ENCODE assay signal across 9 cellular contexts in the genomic region with DNA sequence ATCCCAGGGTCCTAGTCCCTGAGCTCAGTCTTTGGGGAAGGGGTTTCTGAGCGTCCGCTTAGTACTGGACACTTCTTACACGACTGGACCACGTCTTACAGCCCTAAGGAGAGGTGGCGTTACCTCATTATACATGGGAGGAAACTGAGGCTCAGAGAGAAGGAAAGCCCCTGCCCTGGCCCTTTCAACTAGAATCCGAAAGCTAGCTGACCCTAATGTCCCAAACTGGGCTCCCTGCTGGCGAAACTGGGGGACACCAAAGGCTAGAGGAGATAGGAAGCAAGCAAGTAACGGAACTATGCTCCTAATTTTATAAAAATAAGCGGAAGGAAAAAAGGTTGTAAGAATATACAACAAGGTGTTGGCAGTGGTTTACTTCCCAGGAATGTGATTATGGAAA. TPM values are rescaled to one million over a fixed set of nuclear protein-coding genes. Genes with fewer than 3 reads are reported as not detected.
DNase-seq lines count a peak whose midpoint lies in the region; ATAC-seq, FAIRE-seq and TF ChIP-seq lines count a peak whose summit lies in the region.
"Had no signal": no experiment of that assay in that cellular context is flagged by ENCODE, and none has a peak within 500 bp of the region (broad histone marks: within the 10 kb centered on the region; RNA-seq: fewer than 3 reads in every experiment).

No MANE protein-coding gene starts in this region.

- peak overlapping the region; percentile 67 for H3K4me2 ChIP-seq in astrocyte (ENCODE audit: low read length)
- peak overlapping the region; percentile 45 for H3K4me2 ChIP-seq in mesendoderm (ENCODE audit: low read length)

- no CpG with 5 or more reads among the region's 9 CpGs for WGBS in mesendoderm (ENCODE audit: extremely low coverage, insufficient coverage, low lambda C conversion rate)

- H3K27me3 Mint-ChIP-seq in HFFc6 (ENCODE audit: insufficient read depth) (peaks cover 84% of the 10 kb centered on the region), astrocyte (ENCODE audit: low read depth, unreplicated experiment) (peaks cover 84% of the 10 kb centered on the region)

- TF ChIP-seq CTCF in AG04450 (IDR thresholded peaks at IDR 0.05; ENCODE audit: low read depth, low read length) (no peak), HFFc6 (IDR thresholded peaks at IDR 0.05) (no peak), astrocyte (IDR thresholded peaks at IDR 0.05; ENCODE audit: insufficient read depth, low read depth, low read length) (no peak)

- H4K5ac ChIP-seq in mesendoderm (ENCODE audit: low read length), result no peak overlapping the region

- H4K8ac ChIP-seq in mesendoderm (ENCODE audit: low read depth, low read length), result no peak overlapping the region

- H2AK5ac ChIP-seq in mesendoderm (ENCODE audit: low read length), result no peak overlapping the region

- H3K79me2 ChIP-seq in astrocyte (ENCODE audit: insufficient read depth, low read length), result no peaks in the 10 kb centered on the region
- H3K79me2 ChIP-seq in mesendoderm (ENCODE audit: control insufficient read depth, insufficient read depth, low read length), result no peaks in the 10 kb centered on the region

- H3K27me3 ChIP-seq in AG04450 (ENCODE audit: control insufficient read depth, insufficient read depth, low read length) (peaks cover 81% of the 10 kb centered on the region), astrocyte (ENCODE audit: insufficient read depth, low read length) (peaks cover 88% of the 10 kb centered on the region), mesendoderm (ENCODE audit: insufficient read depth, low read length, poor library complexity) (peaks cover 63% of the 10 kb centered on the region)

- H3K9me3 Mint-ChIP-seq in HFFc6 (no peaks in the 10 kb centered on the region), astrocyte (ENCODE audit: unreplicated experiment) (peaks cover 16% of the 10 kb centered on the region)

- H2BK15ac ChIP-seq in mesendoderm (replicated peaks; ENCODE audit: low read depth), result no peak overlapping the region

- peak overlapping the region; percentile 34; the same call in 1 of the 2 replicates for H3K4me3 ChIP-seq in AG04450 (ENCODE audit: low read depth, low read length)
- no peak overlapping the region for H3K4me3 ChIP-seq in astrocyte (ENCODE audit: insufficient read depth, low read depth, low read length)
- H3K4me3 ChIP-seq in mesendoderm (ENCODE audit: low read length), result no peak overlapping the region

- H3K9ac ChIP-seq in astrocyte (ENCODE audit: low read length) (no peak overlapping the region), mesendoderm (ENCODE audit: low read length) (no peak overlapping the region)

- H3K4me1 ChIP-seq in astrocyte (ENCODE audit: insufficient read depth, low read length) (no peaks in the 10 kb centered on the region), mesendoderm (ENCODE audit: control insufficient read depth, low read depth, low read length) (no peaks in the 10 kb centered on the region)

- no peaks in the 10 kb centered on the region for H3K79me1 ChIP-seq in mesendoderm (ENCODE audit: low read length)

- H3K27ac ChIP-seq in AG04450 (ENCODE audit: low read depth, low read length), result no peak overlapping the region
- H3K27ac ChIP-seq in astrocyte (ENCODE audit: low read depth, low read length), result no peak overlapping the region
- no peak overlapping the region for H3K27ac ChIP-seq in mesendoderm (ENCODE audit: low read depth, low read length)
- H3K27ac ChIP-seq: tibial artery had no signal

- no peak for FAIRE-seq in astrocyte (lab: Jason Lieb, UNC)

- H2BK5ac ChIP-seq in mesendoderm (ENCODE audit: low read length), result no peak overlapping the region

- CTCF ChIA-PET in AG04450 (lab: Charles Lee), result interaction anchor here (1.2 kb wide), 1 partner anchor 115 kb away, joined by 3 read pairs; no protein-coding TSS in a partner anchor
- CTCF ChIA-PET in HEK293T (lab: Yijun Ruan, JAX), result no interaction called here

- H3K27ac Mint-ChIP-seq in HFFc6 (no peak overlapping the region), astrocyte (ENCODE audit: unreplicated experiment) (peak overlapping the region; percentile 53)

- no peak overlapping the region for H3K56ac ChIP-seq in mesendoderm (ENCODE audit: low read length)

- peak overlapping the region; percentile 66 for H3K4me3 Mint-ChIP-seq in HFFc6
- peak overlapping the region; percentile 70 for H3K4me3 Mint-ChIP-seq in astrocyte (ENCODE audit: unreplicated experiment)

- H3K9me3 ChIP-seq in AG04450 (ENCODE audit: control insufficient read depth, insufficient read depth, low read length), result no peaks in the 10 kb centered on the region; the same call in none of the 2 replicates
- H3K9me3 ChIP-seq in astrocyte (ENCODE audit: insufficient read depth, low read depth, low read length), result peaks cover 3% of the 10 kb centered on the region
- H3K9me3 ChIP-seq: tibial artery had no signal

- peaks cover 22% of the 10 kb centered on the region for H3K4me1 Mint-ChIP-seq in HFFc6 (ENCODE audit: low read depth)
- H3K4me1 Mint-ChIP-seq in astrocyte (ENCODE audit: low read depth, unreplicated experiment), result peaks cover 2% of the 10 kb centered on the region

- no peak overlapping the region for H2BK120ac ChIP-seq in mesendoderm (ENCODE audit: low read depth, low read length)

- no peak for DNase-seq in AG04450 (ENCODE audit: low read depth, low spot score)
- no peak for DNase-seq in HFFc6
- DNase-seq in astrocyte (ENCODE audit: low read depth), result no peak
- no peak for DNase-seq in mesendoderm
- DNase-seq in HEK293T (ENCODE audit: extremely low spot score), result no peak
- no peak for DNase-seq in NCI-H446 (lab: John Stamatoyannopoulos, UW)
- DNase-seq: tibial artery had no signal

- H3K36me3 ChIP-seq in astrocyte (ENCODE audit: insufficient read depth, low read length), result no peaks in the 10 kb centered on the region
- H3K36me3 ChIP-seq in mesendoderm (ENCODE audit: control insufficient read depth, insufficient read depth, low read length), result no peaks in the 10 kb centered on the region
- H3K36me3 ChIP-seq: tibial artery had no signal

- H3K23ac ChIP-seq in mesendoderm (ENCODE audit: low read length), result no peak overlapping the region

- peaks cover 10% of the 10 kb centered on the region for H4K20me1 ChIP-seq in astrocyte (ENCODE audit: insufficient read depth, low read length)

- no peak for ATAC-seq in GM21526 (IDR thresholded peaks at IDR 0.05; ENCODE audit: low FRiP score, unreplicated experiment)
- ATAC-seq in GM19467 (IDR thresholded peaks at IDR 0.05; ENCODE audit: unreplicated experiment), result no peak

- no peak overlapping the region for H2AFZ ChIP-seq in astrocyte (ENCODE audit: low read depth, low read length)

- H3K36me3 Mint-ChIP-seq in HFFc6 (ENCODE audit: low read depth) (no peaks in the 10 kb centered on the region), astrocyte (ENCODE audit: low read depth, unreplicated experiment) (peaks cover 2% of the 10 kb centered on the region)

- H3K4ac ChIP-seq in mesendoderm (ENCODE audit: low read depth, low read length), result no peak overlapping the region

- POLR2A ChIA-PET in AG04450 (lab: Yijun Ruan, JAX), result no interaction called here
- POLR2A ChIA-PET in HEK293T (lab: Yijun Ruan, JAX), result interaction anchor here (1.6 kb wide), 1 partner anchor 50 kb away, joined by 4 read pairs; the partner anchor contains the start of genes MRRF and RBM18

- H3K18ac ChIP-seq in mesendoderm (ENCODE audit: low read length), result no peak overlapping the region

TF ChIP-seq in HEK293T, 16 proteins besides CTCF, POLR2A, EP300 and RAD21 (continues in another document):
- TF ChIP-seq SUZ12 (IDR thresholded peaks at IDR 0.05), result no peak
- no peak for TF ChIP-seq FOXA1 (IDR thresholded peaks at IDR 0.05)
- TF ChIP-seq HDGF (IDR thresholded peaks at IDR 0.05; ENCODE audit: borderline replicate concordance), result no peak
- no peak for TF ChIP-seq PKNOX1 (IDR thresholded peaks at IDR 0.05)
- TF ChIP-seq ELF4 (IDR thresholded peaks at IDR 0.05), result no peak
- TF ChIP-seq ARNT (IDR thresholded peaks at IDR 0.05), result no peak
- TF ChIP-seq BHLHE40 (IDR thresholded peaks at IDR 0.05; ENCODE audit: borderline replicate concordance), result no peak

RNA-seq across cellular contexts. Expression of gene LHX6, which starts 14.2 kb away (rescaled TPM):
- polyA plus RNA-seq in AG04450 (2011; rRNA removed), result not detected in 2 replicates
- not detected in 2 replicates for polyA minus RNA-seq in AG04450 (2011; rRNA and poly(A)+ RNA removed)
- total RNA-seq in HFFc6 (2021; fragmentation: NEBNext Ultra II Directional; extraction: Animal tissue kit (Norgen Biotek cat#: 25700)), result not detected
- 0.34 and 0.53 TPM in 2 replicates for total RNA-seq in astrocyte
- 0.55 TPM for polyA plus RNA-seq in mesendoderm (2013, experiment 1 of 2)
- 0.88 TPM for polyA plus RNA-seq in mesendoderm (2013, experiment 2 of 2)

RNA-seq across cellular contexts. Expression of gene RBM18, which starts 50.1 kb away (rescaled TPM):
- polyA plus RNA-seq in AG04450 (2011; rRNA removed), result 27.5 and 38.6 TPM in 2 replicates
- 13.1 and 16.1 TPM in 2 replicates for polyA minus RNA-seq in AG04450 (2011; rRNA and poly(A)+ RNA removed)
- total RNA-seq in HFFc6 (2021; fragmentation: NEBNext Ultra II Directional; extraction: Animal tissue kit (Norgen Biotek cat#: 25700)), result 10 to 100 TPM; 25.6 to 30.5 (median 27.6) TPM
- 28.6 and 29.1 TPM in 2 replicates for total RNA-seq in astrocyte
- 12.4 TPM for polyA plus RNA-seq in mesendoderm (2013, experiment 1 of 2)
- polyA plus RNA-seq in mesendoderm (2013, experiment 2 of 2), result 12.2 TPM

RNA-seq across cellular contexts. Expression of gene MRRF, which starts 50.2 kb away (rescaled TPM):
- polyA plus RNA-seq in AG04450 (2011; rRNA removed), result 42.9 and 50.1 TPM in 2 replicates
- polyA minus RNA-seq in AG04450 (2011; rRNA and poly(A)+ RNA removed), result 26.0 and 31.3 TPM in 2 replicates
- 10 to 100 TPM; 27.1 to 32.2 (median 29.4) TPM for total RNA-seq in HFFc6 (2021; fragmentation: NEBNext Ultra II Directional; extraction: Animal tissue kit (Norgen Biotek cat#: 25700))
- total RNA-seq in astrocyte, result 24.0 and 24.1 TPM in 2 replicates
- 40.9 TPM for polyA plus RNA-seq in mesendoderm (2013, experiment 1 of 2)
- 41.5 TPM for polyA plus RNA-seq in mesendoderm (2013, experiment 2 of 2)

RNA-seq across cellular contexts. Expression of gene MORN5, which starts 54.8 kb away (rescaled TPM):
- polyA plus RNA-seq in AG04450 (2011; rRNA removed), result not detected in 2 replicates
- not detected in 2 replicates for polyA minus RNA-seq in AG04450 (2011; rRNA and poly(A)+ RNA removed)
- total RNA-seq in HFFc6 (2021; fragmentation: NEBNext Ultra II Directional; extraction: Animal tissue kit (Norgen Biotek cat#: 25700)), result not detected
- not detected in 2 replicates for total RNA-seq in astrocyte
- not detected for polyA plus RNA-seq in mesendoderm (2013, experiment 1 of 2)
- polyA plus RNA-seq in mesendoderm (2013, experiment 2 of 2), result not detected

RNA-seq across cellular contexts. Expression of gene NDUFA8, which starts 54.9 kb away (rescaled TPM):
- 80.2 and 90.4 TPM in 2 replicates for polyA plus RNA-seq in AG04450 (2011; rRNA removed)
- 43.9 and 47.4 TPM in 2 replicates for polyA minus RNA-seq in AG04450 (2011; rRNA and poly(A)+ RNA removed)
- total RNA-seq in HFFc6 (2021; fragmentation: NEBNext Ultra II Directional; extraction: Animal tissue kit (Norgen Biotek cat#: 25700)), result 10 to 100 TPM; 67.4 to 76.6 (median 72.8) TPM
- total RNA-seq in astrocyte, result 52.3 and 56.4 TPM in 2 replicates
- 69.6 TPM for polyA plus RNA-seq in mesendoderm (2013, experiment 1 of 2)
- 69.6 TPM for polyA plus RNA-seq in mesendoderm (2013, experiment 2 of 2)
